In genomic region chr21:44870748-44871495, GRCh38 we compare ENCODE assay signal across 8 cellular contexts. TPM values are rescaled to one million over a fixed set of nuclear protein-coding genes. Genes with fewer than 3 reads are reported as not detected.
DNase-seq lines count a peak whose midpoint lies in the region; ATAC-seq and TF ChIP-seq lines count a peak whose summit lies in the region.

No MANE protein-coding gene starts in this region.

- CTCF ChIA-PET in activated CD8-positive, alpha-beta memory T cell treated with anti-CD3 and anti-CD28 coated beads, Interleukin-2, amount 10 ng/mL, durations not matched to agents 7 days and 5 days (lab: Charles Lee) = no interaction called here
- CTCF ChIA-PET in mammary epithelial cell (lab: Charles Lee; ENCODE audit: low non-redundant PET) = no interaction called here

- H3K27me3 ChIP-seq in mammary epithelial cell (ENCODE audit: insufficient read depth, low read length) (no peaks in the 10 kb centered on the region), lung (ENCODE audit: control insufficient read depth, insufficient read depth) (no peaks in the 10 kb centered on the region)

- H3K9me3 ChIP-seq in mammary epithelial cell (replicated peaks; ENCODE audit: insufficient read depth, low read length) (no peaks in the 10 kb centered on the region), lung (ENCODE audit: control insufficient read depth in 2 of 2, insufficient read depth in 1 of 2, low read length in 1 of 2) (no peaks in the 10 kb centered on the region)

- no peaks in the 10 kb centered on the region for H4K20me1 ChIP-seq in mammary epithelial cell (ENCODE audit: insufficient read depth, low read length)

- H3K4me3 Mint-ChIP-seq in activated CD8-positive, alpha-beta memory T cell treated with anti-CD3 and anti-CD28 coated beads, Interleukin-2, amount 10 ng/mL, durations not matched to agents 7 days and 5 days = peak overlapping the region; percentile 7
- H3K4me3 Mint-ChIP-seq in type B pancreatic cell = peak overlapping the region; percentile 97

- 37% methylated on average over 10 of the region's 10 CpGs for WGBS in mammary epithelial cell (ENCODE audit: low coverage, missing lambda C conversion rate)
- 45 to 54% methylated on average over 10 of the region's 10 CpGs for WGBS in lung, 2 donors

- intact Hi-C loops in mammary epithelial cell (cut with micrococcal nuclease) = loop anchor here (2.0 to 5.0 kb wide), 2 partner anchors 54 to 58 kb away; partner anchors contain the start of gene SUMO3

- TF ChIP-seq CTCF in mammary epithelial cell (conservative IDR thresholded peaks at IDR 0.05 in 1 of 2, IDR thresholded peaks at IDR 0.05 in 1 of 2; ENCODE audit: extremely low read depth in 1 of 2, insufficient read depth in 1 of 2, low read depth in 1 of 2, low read length in 2 of 2) (no peak), lung (IDR thresholded peaks at IDR 0.05; ENCODE audit: control extremely low read depth, extremely low read depth) (no peak), type B pancreatic cell (conservative IDR thresholded peaks at IDR 0.05) (no peak)

- H3K4me1 ChIP-seq in mammary epithelial cell (ENCODE audit: insufficient read depth, low read length) = peaks cover 71% of the 10 kb centered on the region
- H3K4me1 ChIP-seq in lung (ENCODE audit: control insufficient read depth in 2 of 2, insufficient read depth in 2 of 2, low read length in 2 of 2) = peaks cover 36 to 40% of the 10 kb centered on the region in 2 donors

- H3K36me3 ChIP-seq in mammary epithelial cell (ENCODE audit: insufficient read depth, low read length) = no peaks in the 10 kb centered on the region
- H3K36me3 ChIP-seq in lung (ENCODE audit: control insufficient read depth in 2 of 2, insufficient read depth in 2 of 2, low read length in 2 of 2) = peaks cover 0 to 2% of the 10 kb centered on the region in 2 donors

- no peaks in the 10 kb centered on the region for H3K27me3 Mint-ChIP-seq in activated CD8-positive, alpha-beta memory T cell treated with anti-CD3 and anti-CD28 coated beads, Interleukin-2, amount 10 ng/mL, durations not matched to agents 7 days and 5 days
- H3K27me3 Mint-ChIP-seq in type B pancreatic cell = peaks cover 14% of the 10 kb centered on the region

- no peak for ATAC-seq in activated CD8-positive, alpha-beta memory T cell treated with anti-CD3 and anti-CD28 coated beads, Interleukin-2, amount 10 ng/mL, durations not matched to agents 7 days and 5 days
- ATAC-seq in lung (ENCODE audit: insufficient read depth, low FRiP score) = no peak
- no peak for ATAC-seq in GM21526 (IDR thresholded peaks at IDR 0.05; ENCODE audit: low FRiP score, unreplicated experiment)

- H3K9ac ChIP-seq in mammary epithelial cell (ENCODE audit: insufficient read depth, low read length) = peak overlapping the region; percentile 84

- dilution Hi-C loops in mammary epithelial cell (cut with HindIII; ENCODE audit: low sequenced_read_pairs) = loop anchor here (10.0 kb wide), 1 partner anchor 66 kb away; the partner anchor contains the start of gene UBE2G2

- H3K27ac ChIP-seq in mammary epithelial cell (ENCODE audit: insufficient read depth, low read depth, low read length) (peak overlapping the region; percentile 72), lung (ENCODE audit: low read depth in 1 of 2, low read length in 1 of 2) (peak overlapping the region; percentile 93 to 94)

- DNase-seq in activated CD8-positive, alpha-beta memory T cell treated with anti-CD3 and anti-CD28 coated beads, Interleukin-2, amount 10 ng/mL, durations not matched to agents 7 days and 5 days = no peak
- no peak for DNase-seq in activated CD8-positive, alpha-beta memory T cell treated with anti-CD3 and anti-CD28 coated beads, Interleukin-2, amount 50 U/mL, for 4 hours
- peak; percentile 73 for DNase-seq in mammary epithelial cell
- DNase-seq in lung (ENCODE audit: low spot score) = no peak
- no peak for DNase-seq in type B pancreatic cell (ENCODE audit: extremely low spot score, unreplicated experiment)
- DNase-seq in germinal center (ENCODE audit: low spot score) = no peak
- no peak for DNase-seq in NCI-H2107 treated with DMSO at 0.1 percent for 48 hours (lab: John Stamatoyannopoulos, UW; ENCODE audit: unreplicated experiment)

- H3K4me3 ChIP-seq in mammary epithelial cell (replicated peaks in 1 of 3; ENCODE audit: insufficient read depth in 1 of 3, low read depth in 2 of 3, low read length in 3 of 3) = peak overlapping the region in 1 of 3 experiments; percentile 86
- H3K4me3 ChIP-seq in lung = no peak overlapping the region

- no peaks in the 10 kb centered on the region for H3K9me3 Mint-ChIP-seq in activated CD8-positive, alpha-beta memory T cell treated with anti-CD3 and anti-CD28 coated beads, Interleukin-2, amount 10 ng/mL, durations not matched to agents 7 days and 5 days (ENCODE audit: low read depth)
- H3K9me3 Mint-ChIP-seq in type B pancreatic cell = no peaks in the 10 kb centered on the region

- no peak overlapping the region for H2AFZ ChIP-seq in mammary epithelial cell (ENCODE audit: low read depth, low read length)

- BruUV-seq in mammary epithelial cell (replicated peaks; lab: Mats Ljungman, UMichigan) = no TSS peak

- peaks cover 11% of the 10 kb centered on the region for H3K36me3 Mint-ChIP-seq in activated CD8-positive, alpha-beta memory T cell treated with anti-CD3 and anti-CD28 coated beads, Interleukin-2, amount 10 ng/mL, durations not matched to agents 7 days and 5 days
- H3K36me3 Mint-ChIP-seq in type B pancreatic cell = peaks cover 4% of the 10 kb centered on the region

- in situ Hi-C loops in mammary epithelial cell (cut with MboI; ENCODE audit: low sequenced_read_pairs in 2 of 2) = no loop called here

- peaks cover 68% of the 10 kb centered on the region for H3K4me1 Mint-ChIP-seq in activated CD8-positive, alpha-beta memory T cell treated with anti-CD3 and anti-CD28 coated beads, Interleukin-2, amount 10 ng/mL, durations not matched to agents 7 days and 5 days
- H3K4me1 Mint-ChIP-seq in type B pancreatic cell (ENCODE audit: unreplicated experiment) = peaks cover 50% of the 10 kb centered on the region

- peak overlapping the region; percentile 1 for H3K27ac Mint-ChIP-seq in activated CD8-positive, alpha-beta memory T cell treated with anti-CD3 and anti-CD28 coated beads, Interleukin-2, amount 10 ng/mL, durations not matched to agents 7 days and 5 days
- H3K27ac Mint-ChIP-seq in type B pancreatic cell = peak overlapping the region; percentile 94

- peak overlapping the region; percentile 92 for H3K4me2 ChIP-seq in mammary epithelial cell (ENCODE audit: insufficient read depth, low read depth, low read length)

- H3K79me2 ChIP-seq in mammary epithelial cell (ENCODE audit: insufficient read depth, low read length) = peaks cover 77% of the 10 kb centered on the region

RNA-seq across cellular contexts. Expression of gene PTTG1IP, which starts 2.6 kb away (rescaled TPM):
- 10 to 100 TPM; 46.0 to 49.9 TPM for total RNA-seq in activated CD8-positive, alpha-beta memory T cell treated with anti-CD3 and anti-CD28 coated beads, Interleukin-2, amount 10 ng/mL, durations not matched to agents 7 days and 5 days
- total RNA-seq in mammary epithelial cell = 100 to 1,000 TPM; 131 to 269 TPM
- 146 TPM for polyA plus RNA-seq in mammary epithelial cell
- polyA minus RNA-seq in mammary epithelial cell = 174 TPM
- 100 to 1,000 TPM; 243 to 247 TPM for total RNA-seq in lung
- 100 to 1,000 TPM; 139 to 209 TPM for polyA plus RNA-seq in lung
- total RNA-seq in type B pancreatic cell (ENCODE audit: low replicate concordance) = 168 and 195 TPM in 2 replicates

RNA-seq across cellular contexts. Expression of gene ITGB2, which starts 49.8 kb away (rescaled TPM):
- total RNA-seq in activated CD8-positive, alpha-beta memory T cell treated with anti-CD3 and anti-CD28 coated beads, Interleukin-2, amount 10 ng/mL, durations not matched to agents 7 days and 5 days = 100 to 1,000 TPM; 336 to 372 TPM
- total RNA-seq in mammary epithelial cell = 1 to 10 TPM in 1 of 2 donors, not detected in 1; 2.7 TPM
- 1.8 TPM for polyA plus RNA-seq in mammary epithelial cell
- not detected for polyA minus RNA-seq in mammary epithelial cell
- 100 to 1,000 TPM in 1 of 2 donors, 10 to 100 TPM in 1; 52.9 to 246 TPM for total RNA-seq in lung
- 100 to 1,000 TPM; 128 to 376 TPM for polyA plus RNA-seq in lung
- 0.36 and 0.80 TPM in 2 replicates for total RNA-seq in type B pancreatic cell (ENCODE audit: low replicate concordance)

RNA-seq across cellular contexts. Expression of gene SUMO3, which starts 53.1 kb away (rescaled TPM):
- total RNA-seq in activated CD8-positive, alpha-beta memory T cell treated with anti-CD3 and anti-CD28 coated beads, Interleukin-2, amount 10 ng/mL, durations not matched to agents 7 days and 5 days = 10 to 100 TPM; 86.1 to 93.7 TPM
- total RNA-seq in mammary epithelial cell (10 to 100 TPM; 58.1 to 58.8 TPM), lung (10 to 100 TPM; 45.5 to 86.5 TPM), type B pancreatic cell (ENCODE audit: low replicate concordance) (61.0 and 81.2 TPM in 2 replicates)
- polyA plus RNA-seq in mammary epithelial cell (89.6 TPM), lung (10 to 100 TPM; 40.4 to 96.4 TPM)
- 52.9 TPM for polyA minus RNA-seq in mammary epithelial cell

Comparison
In these comparisons a context has a peak if more than half of its experiments do, and no peak if none do; other contexts are left out.
1. RNA of gene ITGB2, which starts 49.8 kb away (total RNA-seq): 336 to 372 TPM in activated CD8-positive, alpha-beta memory T cell treated with anti-CD3 and anti-CD28 coated beads, Interleukin-2, amount 10 ng/mL, durations not matched to agents 7 days and 5 days and 52.9 to 246 TPM in lung; 2.7 TPM in mammary epithelial cell and 0.36 to 0.80 TPM in type B pancreatic cell; every median in the first group is over 10 times any median in the second.